ENCODE assay signal across 11 cellular contexts in the genomic region with DNA sequence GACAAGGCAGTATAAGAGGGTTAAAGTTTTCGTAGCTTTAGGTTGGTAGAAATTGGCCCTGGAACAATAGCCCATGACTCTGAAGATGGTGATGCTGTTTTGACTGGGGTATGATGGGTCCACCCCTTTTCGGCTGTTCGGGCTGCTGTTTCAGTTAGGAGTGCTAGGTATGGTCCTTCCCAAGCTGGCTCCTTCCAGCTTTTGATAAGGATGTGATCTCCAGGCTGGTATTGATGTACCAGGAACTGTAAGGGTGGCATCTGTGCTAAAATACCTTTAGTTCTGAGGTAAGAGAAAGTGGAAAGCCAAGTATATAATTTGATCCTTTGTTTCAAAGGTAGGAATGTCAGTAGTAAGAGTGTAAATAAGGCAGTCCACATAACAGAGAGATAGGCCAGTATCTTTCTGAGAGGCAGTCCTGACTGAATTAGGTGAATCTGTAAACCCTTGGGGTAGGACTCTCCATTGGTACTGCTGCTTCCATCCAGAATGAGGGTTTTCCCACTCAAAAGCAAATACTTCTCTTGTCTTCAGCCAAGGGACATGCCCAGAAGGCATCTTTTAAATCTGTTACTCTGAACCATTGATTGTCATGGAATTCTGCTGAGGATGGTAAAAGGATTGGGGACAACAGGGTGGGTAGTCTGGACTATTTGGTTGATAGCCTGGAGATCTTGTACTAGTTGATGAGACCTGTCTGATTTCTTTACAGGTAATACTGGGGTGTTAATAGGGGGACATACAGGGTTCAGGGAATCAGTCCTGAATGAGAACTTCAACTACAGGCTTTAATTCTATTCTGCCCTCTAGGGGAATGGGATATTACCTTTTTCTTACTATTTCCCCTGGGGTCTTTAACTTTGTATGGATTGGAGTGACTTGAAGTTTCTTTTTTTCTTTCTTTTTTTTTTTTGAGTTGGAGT. TPM values are rescaled to one million over a fixed set of nuclear protein-coding genes. Genes with fewer than 3 reads are reported as not detected.
DNase-seq lines count a peak whose midpoint lies in the region; ATAC-seq and TF ChIP-seq lines count a peak whose summit lies in the region.
"Had no signal": no experiment of that assay in that cellular context is flagged by ENCODE, and none has a peak within 500 bp of the region (broad histone marks: within the 10 kb centered on the region; RNA-seq: fewer than 3 reads in every experiment).

No MANE protein-coding gene starts in this region.

- TF ChIP-seq CTCF in DOHH2 (IDR thresholded peaks at IDR 0.05; ENCODE audit: low read depth, low read length, poor library complexity, severe bottlenecking), result no peak

- H3K9ac ChIP-seq in adipocyte (ENCODE audit: low read length), result no peak overlapping the region
- H3K9ac ChIP-seq: parathyroid adenoma had no signal

- H3K79me2 ChIP-seq in DOHH2 (ENCODE audit: control insufficient read depth, low read length), result peaks cover 90% of the 10 kb centered on the region

- ATAC-seq in naive thymus-derived CD4-positive, alpha-beta T cell, result no peak
- ATAC-seq in GM19324 (IDR thresholded peaks at IDR 0.05; ENCODE audit: low FRiP score, unreplicated experiment) (no peak), GM18909 (IDR thresholded peaks at IDR 0.05; ENCODE audit: poor library complexity, unreplicated experiment) (no peak)
- ATAC-seq: esophagus mucosa had no signal

- H3F3A ChIP-seq in DOHH2 (ENCODE audit: control insufficient read depth, insufficient read depth), result peaks cover 100% of the 10 kb centered on the region

- peak overlapping the region; percentile 88 to 95 (median 91) for H3K27ac Mint-ChIP-seq in IgD-negative memory B cell
- H3K27ac Mint-ChIP-seq in naive thymus-derived CD4-positive, alpha-beta T cell, result peak overlapping the region in 8 of 9 donors; percentile 16 to 83 (median 51)

- H3K27me3 ChIP-seq in DOHH2 (ENCODE audit: control insufficient read depth, low read length) (no peaks in the 10 kb centered on the region), adipocyte (replicated peaks; ENCODE audit: control insufficient read depth, insufficient read depth, low read length) (no peaks in the 10 kb centered on the region)
- no peaks in the 10 kb centered on the region for H3K27me3 ChIP-seq in naive thymus-derived CD4-positive, alpha-beta T cell (ENCODE audit: control insufficient read depth in 2 of 2, insufficient read depth in 2 of 2, low read length in 2 of 2)

- H3K36me3 Mint-ChIP-seq in IgD-negative memory B cell, result peaks cover 80% of the 10 kb centered on the region
- H3K36me3 Mint-ChIP-seq in naive thymus-derived CD4-positive, alpha-beta T cell, result peaks cover 69 to 100% (median 99%) of the 10 kb centered on the region in 5 donors

- H3K4me3 ChIP-seq in DOHH2 (ENCODE audit: low read length), result peak overlapping the region; percentile 94
- peak overlapping the region; percentile 99 for H3K4me3 ChIP-seq in adipocyte (ENCODE audit: low read length)
- H3K4me3 ChIP-seq in naive thymus-derived CD4-positive, alpha-beta T cell (ENCODE audit: low read length), result no peak overlapping the region

- CTCF ChIA-PET in naive thymus-derived CD4-positive, alpha-beta T cell (lab: Charles Lee), result no interaction called here

- intact Hi-C loops in naive thymus-derived CD4-positive, alpha-beta T cell (cut with micrococcal nuclease), result no loop called here

- POLR2A ChIA-PET in naive thymus-derived CD4-positive, alpha-beta T cell (lab: Charles Lee), result interaction anchor here (0.5 to 1.9 kb wide), 4 partner anchors 11 to 1924 kb away, joined by 3 to 6 read pairs (median 4); no protein-coding TSS in a partner anchor

- H3K9me3 Mint-ChIP-seq in IgD-negative memory B cell, result peaks cover 17 to 63% (median 49%) of the 10 kb centered on the region in 3 donors
- peaks cover 27 to 100% (median 82%) of the 10 kb centered on the region in 11 donors for H3K9me3 Mint-ChIP-seq in naive thymus-derived CD4-positive, alpha-beta T cell

- peaks cover 91% of the 10 kb centered on the region for H4K20me1 ChIP-seq in DOHH2 (ENCODE audit: control insufficient read depth, insufficient read depth, low read depth, low read length)

- DNase-seq in adipocyte (ENCODE audit: low read depth), result no peak
- no peak for DNase-seq in naive thymus-derived CD4-positive, alpha-beta T cell
- no peak for DNase-seq in GDM1 (lab: John Stamatoyannopoulos, UW)
- DNase-seq in mucosa of gallbladder (ENCODE audit: low spot score), result no peak
- DNase-seq: NCI-H446 had no signal

- H3K9me2 ChIP-seq in DOHH2 (replicated peaks; ENCODE audit: control insufficient read depth, low read length), result no peaks in the 10 kb centered on the region

- H3K4me3 Mint-ChIP-seq in IgD-negative memory B cell, result peak overlapping the region; percentile 55 to 93 (median 81)
- H3K4me3 Mint-ChIP-seq in naive thymus-derived CD4-positive, alpha-beta T cell, result peak overlapping the region; percentile 3 to 100 (median 78)

- H3K4me1 Mint-ChIP-seq in IgD-negative memory B cell, result peaks cover 43 to 67% (median 47%) of the 10 kb centered on the region in 3 donors
- H3K4me1 Mint-ChIP-seq in naive thymus-derived CD4-positive, alpha-beta T cell, result peaks cover 40 to 77% (median 64%) of the 10 kb centered on the region in 7 donors

- H3K27me3 Mint-ChIP-seq in IgD-negative memory B cell, result peaks cover 2% of the 10 kb centered on the region
- no peaks in the 10 kb centered on the region for H3K27me3 Mint-ChIP-seq in naive thymus-derived CD4-positive, alpha-beta T cell

- peaks cover 100% of the 10 kb centered on the region for H3K36me3 ChIP-seq in DOHH2 (ENCODE audit: control insufficient read depth, low read length)
- peaks cover 98% of the 10 kb centered on the region for H3K36me3 ChIP-seq in adipocyte (ENCODE audit: control insufficient read depth, insufficient read depth, low read length, severe bottlenecking)
- H3K36me3 ChIP-seq in naive thymus-derived CD4-positive, alpha-beta T cell (ENCODE audit: control insufficient read depth in 2 of 3, insufficient read depth in 3 of 3, low read length in 3 of 3), result peaks cover 77 to 100% (median 78%) of the 10 kb centered on the region in 3 experiments

- peaks cover 3% of the 10 kb centered on the region; the same call in 1 of the 2 replicates for H3K9me3 ChIP-seq in DOHH2 (ENCODE audit: control insufficient read depth, insufficient read depth, low read length)
- peaks cover 26% of the 10 kb centered on the region for H3K9me3 ChIP-seq in adipocyte (ENCODE audit: control insufficient read depth, low read length)
- peaks cover 20 to 89% (median 51%) of the 10 kb centered on the region in 3 experiments for H3K9me3 ChIP-seq in naive thymus-derived CD4-positive, alpha-beta T cell (ENCODE audit: control insufficient read depth in 2 of 3, low read length in 3 of 3)

- 0 out of 2 replicates have a peak overlapping the region, but pooled peaks have one; percentile 3 for H3K27ac ChIP-seq in DOHH2 (ENCODE audit: low read depth, low read length)
- H3K27ac ChIP-seq in naive thymus-derived CD4-positive, alpha-beta T cell (ENCODE audit: low read depth, low read length), result no peak overlapping the region
- H3K27ac ChIP-seq: parathyroid adenoma had no signal

- H3K4me2 ChIP-seq in DOHH2 (ENCODE audit: low read length), result peak overlapping the region; percentile 96

- peaks cover 80% of the 10 kb centered on the region for H3K4me1 ChIP-seq in DOHH2 (ENCODE audit: control insufficient read depth, low read length)
- peaks cover 87% of the 10 kb centered on the region for H3K4me1 ChIP-seq in adipocyte (ENCODE audit: control insufficient read depth, insufficient read depth, low read length)
- H3K4me1 ChIP-seq in naive thymus-derived CD4-positive, alpha-beta T cell (ENCODE audit: control insufficient read depth in 2 of 2, insufficient read depth in 2 of 2, low read length in 2 of 2), result peaks cover 27 to 46% of the 10 kb centered on the region in 2 donors

RNA-seq across cellular contexts. Expression of gene ZNFX1, which starts 6.1 kb away (rescaled TPM):
- 45.2 TPM for polyA plus RNA-seq in IgD-negative memory B cell
- total RNA-seq in naive thymus-derived CD4-positive, alpha-beta T cell, result 10 to 100 TPM; 45.0 to 83.7 (median 62.2) TPM
- 10 to 100 TPM; 34.5 to 79.5 TPM for polyA plus RNA-seq in naive thymus-derived CD4-positive, alpha-beta T cell
- 35.3 TPM for total RNA-seq in mucosa of gallbladder
